Comparison of ENCODE assay signal across 8 cellular contexts in the genomic region with DNA sequence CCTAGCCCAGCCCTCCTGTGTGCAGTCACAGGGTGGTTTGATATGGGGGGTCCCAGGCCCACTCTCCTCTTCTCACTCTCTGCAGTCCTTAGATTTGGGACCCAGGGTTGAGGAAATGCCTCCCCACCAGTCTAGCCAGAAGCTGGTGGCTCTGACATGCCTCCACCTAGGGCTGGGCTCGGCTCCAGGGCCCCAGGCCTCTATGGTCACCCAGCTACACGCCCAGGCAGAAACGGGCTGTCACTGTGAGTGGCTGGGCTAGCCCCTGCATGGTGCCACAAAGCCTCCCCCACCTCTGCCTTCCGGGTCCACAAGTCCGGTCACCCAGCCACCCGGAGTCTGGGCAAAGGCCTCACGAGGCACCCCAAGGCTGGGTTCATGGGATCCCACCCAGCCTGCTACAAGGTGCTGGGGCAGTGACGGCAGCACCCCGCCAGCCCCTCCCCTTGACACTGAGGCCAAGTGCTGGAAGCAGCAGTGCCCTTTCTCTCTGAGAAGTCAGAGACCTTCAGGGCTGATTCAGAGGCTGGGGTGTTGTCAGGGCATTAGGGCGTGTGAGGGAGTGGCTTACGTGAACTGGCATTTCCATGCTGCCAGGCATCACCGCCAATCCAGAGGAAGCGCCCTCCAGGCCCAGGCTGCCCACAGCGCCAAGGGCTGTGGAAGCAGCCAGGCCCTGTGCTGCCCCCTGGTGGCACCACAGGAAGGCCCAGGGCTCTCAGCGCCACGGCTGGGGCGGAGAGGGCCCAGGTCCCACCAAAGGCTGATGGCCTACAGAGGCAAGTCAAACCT. TPM values are rescaled to one million over a fixed set of nuclear protein-coding genes. Genes with fewer than 3 reads are reported as not detected.
DNase-seq lines count a peak whose midpoint lies in the region; ATAC-seq and TF ChIP-seq lines count a peak whose summit lies in the region.

No MANE protein-coding gene starts in this region.

- peak overlapping the region; percentile 94 for H3K4me3 Mint-ChIP-seq in activated T-helper 17 cell treated with anti-CD3 and anti-CD28 coated beads, Interleukin-2, amount 50 U/mL, for 72 hours
- peak overlapping the region; percentile 86 to 95 (median 91) for H3K4me3 Mint-ChIP-seq in naive thymus-derived CD8-positive, alpha-beta T cell
- peak overlapping the region; percentile 96 for H3K4me3 Mint-ChIP-seq in stimulated activated effector memory CD8-positive, alpha-beta T cell treated with anti-CD3 and anti-CD28 coated beads, Interleukin-12 subunit alpha, Interleukin-12 subunit beta, amount 100 ng/mL, for 72 hours

- H3K27ac ChIP-seq in Karpas-422 (ENCODE audit: low read length) (peak overlapping the region; percentile 72), fibroblast of lung (ENCODE audit: insufficient read depth, low read length) (peak overlapping the region; percentile 92)

- H3K27me3 Mint-ChIP-seq in activated T-helper 17 cell treated with anti-CD3 and anti-CD28 coated beads, Interleukin-2, amount 50 U/mL, for 72 hours, result no peaks in the 10 kb centered on the region
- H3K27me3 Mint-ChIP-seq in naive thymus-derived CD8-positive, alpha-beta T cell, result peaks cover 0 to 2% (median 0%) of the 10 kb centered on the region in 5 donors

- peaks cover 20% of the 10 kb centered on the region for H3K36me3 ChIP-seq in Karpas-422 (ENCODE audit: insufficient read depth, low read length)
- peaks cover 4% of the 10 kb centered on the region for H3K36me3 ChIP-seq in fibroblast of lung (ENCODE audit: control insufficient read depth, insufficient read depth, low read length)

- H3K4me3 ChIP-seq in Karpas-422 (ENCODE audit: low read length) (peak overlapping the region; percentile 99), fibroblast of lung (replicated peaks in 1 of 4; ENCODE audit: control extremely low read depth in 1 of 4, insufficient read depth in 1 of 4, low read depth in 3 of 4, low read length in 4 of 4) (peak overlapping the region in 3 of 4 experiments; percentile 13 to 70 (median 37))

- H3K36me3 Mint-ChIP-seq in activated T-helper 17 cell treated with anti-CD3 and anti-CD28 coated beads, Interleukin-2, amount 50 U/mL, for 72 hours (ENCODE audit: low read depth), result peaks cover 71% of the 10 kb centered on the region
- H3K36me3 Mint-ChIP-seq in naive thymus-derived CD8-positive, alpha-beta T cell, result peaks cover 0 to 20% (median 0%) of the 10 kb centered on the region in 3 donors
- H3K36me3 Mint-ChIP-seq in stimulated activated effector memory CD8-positive, alpha-beta T cell treated with anti-CD3 and anti-CD28 coated beads, Interleukin-12 subunit alpha, Interleukin-12 subunit beta, amount 100 ng/mL, for 72 hours, result peaks cover 82% of the 10 kb centered on the region

- peaks cover 25% of the 10 kb centered on the region for H3K4me1 Mint-ChIP-seq in activated T-helper 17 cell treated with anti-CD3 and anti-CD28 coated beads, Interleukin-2, amount 50 U/mL, for 72 hours
- H3K4me1 Mint-ChIP-seq in naive thymus-derived CD8-positive, alpha-beta T cell, result peaks cover 33 to 59% (median 53%) of the 10 kb centered on the region in 4 donors
- H3K4me1 Mint-ChIP-seq in stimulated activated effector memory CD8-positive, alpha-beta T cell treated with anti-CD3 and anti-CD28 coated beads, Interleukin-12 subunit alpha, Interleukin-12 subunit beta, amount 100 ng/mL, for 72 hours, result peaks cover 55% of the 10 kb centered on the region

- H3K27ac Mint-ChIP-seq in activated T-helper 17 cell treated with anti-CD3 and anti-CD28 coated beads, Interleukin-2, amount 50 U/mL, for 72 hours, result peak overlapping the region; percentile 98
- H3K27ac Mint-ChIP-seq in naive thymus-derived CD8-positive, alpha-beta T cell, result peak overlapping the region; percentile 92 to 99 (median 96)
- H3K27ac Mint-ChIP-seq in stimulated activated effector memory CD8-positive, alpha-beta T cell treated with anti-CD3 and anti-CD28 coated beads, Interleukin-12 subunit alpha, Interleukin-12 subunit beta, amount 100 ng/mL, for 72 hours, result peak overlapping the region; percentile 96

- H3K4me1 ChIP-seq in Karpas-422 (ENCODE audit: low read length) (peaks cover 49% of the 10 kb centered on the region), fibroblast of lung (ENCODE audit: control insufficient read depth, extremely low read depth, insufficient read depth, low read length) (peaks cover 11% of the 10 kb centered on the region)

- no peak overlapping the region for H2AFZ ChIP-seq in Karpas-422 (ENCODE audit: low read length)
- no peak overlapping the region for H2AFZ ChIP-seq in fibroblast of lung (ENCODE audit: low read length)

- peaks cover 42% of the 10 kb centered on the region for H3K79me2 ChIP-seq in Karpas-422 (ENCODE audit: low read length)
- H3K79me2 ChIP-seq in fibroblast of lung (ENCODE audit: control insufficient read depth, insufficient read depth, low read length), result no peaks in the 10 kb centered on the region

- DNase-seq in GM10266 (ENCODE audit: extremely low spot score) (peak; percentile 89), Karpas-422 (peak; percentile 96), RPMI8226 (peak; percentile 99), fibroblast of lung (ENCODE audit: low read depth in 2 of 2) (peak; percentile 79 to 88)
- DNase-seq in naive thymus-derived CD8-positive, alpha-beta T cell, result peak; percentile 84 to 94 (median 89)
- DNase-seq in stimulated activated effector memory CD8-positive, alpha-beta T cell treated with anti-CD3 and anti-CD28 coated beads, Interleukin-12 subunit alpha, Interleukin-12 subunit beta, amount 100 ng/mL, for 72 hours (ENCODE audit: low spot score in 2 of 2), result peak; percentile 90 to 95

- no peaks in the 10 kb centered on the region for H3K9me2 ChIP-seq in Karpas-422 (replicated peaks; ENCODE audit: insufficient read depth, low read length)

- H3K4me2 ChIP-seq in Karpas-422 (ENCODE audit: low read depth, low read length, poor library complexity, severe bottlenecking) (peak overlapping the region; percentile 99), fibroblast of lung (ENCODE audit: extremely low read depth, insufficient read depth, low read length) (peak overlapping the region; percentile 63)

- H3K9ac ChIP-seq in Karpas-422 (ENCODE audit: low read length) (peak overlapping the region; percentile 95), fibroblast of lung (ENCODE audit: insufficient read depth, low read length) (peak overlapping the region; percentile 70)

- H4K20me1 ChIP-seq in Karpas-422 (ENCODE audit: insufficient read depth, low read depth, low read length), result peaks cover 22% of the 10 kb centered on the region
- no peaks in the 10 kb centered on the region for H4K20me1 ChIP-seq in fibroblast of lung (ENCODE audit: control insufficient read depth, extremely low read depth, insufficient read depth, low read length)

- peak; percentile 67 for ATAC-seq in activated T-helper 17 cell treated with anti-CD3 and anti-CD28 coated beads, Interleukin-2, amount 50 U/mL, for 72 hours (replicated peaks)
- peak; percentile 45 to 50 for ATAC-seq in naive thymus-derived CD8-positive, alpha-beta T cell
- ATAC-seq in stimulated activated effector memory CD8-positive, alpha-beta T cell treated with anti-CD3 and anti-CD28 coated beads, Interleukin-12 subunit alpha, Interleukin-12 subunit beta, amount 100 ng/mL, for 72 hours, result peak; percentile 72
- ATAC-seq in HG03521 (IDR thresholded peaks at IDR 0.05; ENCODE audit: unreplicated experiment), result no peak

- POLR2A ChIA-PET in naive thymus-derived CD8-positive, alpha-beta T cell (lab: Charles Lee), result interaction anchor here (0.5 to 8.8 kb wide), 27 partner anchors 10 to 162 kb away, joined by 3 to 118 read pairs (median 4); a partner anchor contains a TSS

- peak; percentile 98 for TF ChIP-seq CTCF in GM10266 (IDR thresholded peaks at IDR 0.05; ENCODE audit: control insufficient read depth, insufficient read depth, low read depth, missing control alignments)
- TF ChIP-seq CTCF in fibroblast of lung (conservative IDR thresholded peaks at IDR 0.05 in 1 of 2, IDR thresholded peaks at IDR 0.05 in 1 of 2; ENCODE audit: low read depth in 1 of 2, low read length in 2 of 2), result peak; percentile 86 to 91

- H3K27me3 ChIP-seq in Karpas-422 (ENCODE audit: low read length) (no peaks in the 10 kb centered on the region), fibroblast of lung (ENCODE audit: control insufficient read depth, insufficient read depth, low read length) (no peaks in the 10 kb centered on the region)

- H3K9me3 Mint-ChIP-seq in activated T-helper 17 cell treated with anti-CD3 and anti-CD28 coated beads, Interleukin-2, amount 50 U/mL, for 72 hours, result no peaks in the 10 kb centered on the region
- no peaks in the 10 kb centered on the region for H3K9me3 Mint-ChIP-seq in naive thymus-derived CD8-positive, alpha-beta T cell
- H3K9me3 Mint-ChIP-seq in stimulated activated effector memory CD8-positive, alpha-beta T cell treated with anti-CD3 and anti-CD28 coated beads, Interleukin-12 subunit alpha, Interleukin-12 subunit beta, amount 100 ng/mL, for 72 hours, result no peaks in the 10 kb centered on the region

- H3K9me3 ChIP-seq in Karpas-422 (ENCODE audit: low read length), result no peaks in the 10 kb centered on the region
- no peaks in the 10 kb centered on the region for H3K9me3 ChIP-seq in fibroblast of lung (ENCODE audit: control insufficient read depth, insufficient read depth, low read depth, low read length)

RNA-seq across cellular contexts. Expression of a gene that starts 0.6 kb away (rescaled TPM):
- 79.6 and 149 TPM in 2 replicates for total RNA-seq in Karpas-422 (2014; rRNA removed; shearing (Covaris generic); ENCODE audit: low replicate concordance)
- total RNA-seq in activated T-helper 17 cell treated with anti-CD3 and anti-CD28 coated beads, Interleukin-2, amount 50 U/mL, for 72 hours, result 100 to 1,000 TPM in 1 of 2 donors, 10 to 100 TPM in 1; 97.9 to 111 TPM
- 7.4 and 10.2 TPM in 2 replicates for total RNA-seq in fibroblast of lung
- polyA plus RNA-seq in fibroblast of lung, result 4.7 TPM in 2 replicates
- polyA plus RNA-seq in fibroblast of lung (2012), result 10.2 and 11.7 TPM in 2 replicates
- polyA minus RNA-seq in fibroblast of lung (ENCODE audit: low replicate concordance), result 30.1 and 39.1 TPM in 2 replicates
- 100 to 1,000 TPM; 118 to 120 TPM for total RNA-seq in naive thymus-derived CD8-positive, alpha-beta T cell
- polyA plus RNA-seq in naive thymus-derived CD8-positive, alpha-beta T cell, result 10 to 100 TPM; 13.8 to 36.5 (median 15.9) TPM

RNA-seq across cellular contexts. Expression of a gene that starts 2.2 kb away (rescaled TPM):
- 91.5 and 106 TPM in 2 replicates for total RNA-seq in Karpas-422 (2014; rRNA removed; shearing (Covaris generic); ENCODE audit: low replicate concordance)
- 10 to 100 TPM; 65.0 to 71.7 TPM for total RNA-seq in activated T-helper 17 cell treated with anti-CD3 and anti-CD28 coated beads, Interleukin-2, amount 50 U/mL, for 72 hours
- 6.4 and 7.8 TPM in 2 replicates for total RNA-seq in fibroblast of lung
- polyA plus RNA-seq in fibroblast of lung, result 19.0 and 30.9 TPM in 2 replicates
- polyA plus RNA-seq in fibroblast of lung (2012), result 29.9 and 43.6 TPM in 2 replicates
- 74.5 and 81.5 TPM in 2 replicates for polyA minus RNA-seq in fibroblast of lung (ENCODE audit: low replicate concordance)
- total RNA-seq in naive thymus-derived CD8-positive, alpha-beta T cell, result 10 to 100 TPM; 41.8 to 46.4 TPM
- 10 to 100 TPM; 75.9 to 96.8 (median 79.5) TPM for polyA plus RNA-seq in naive thymus-derived CD8-positive, alpha-beta T cell

RNA-seq across cellular contexts. Expression of a gene that starts 17.4 kb away (rescaled TPM):
- total RNA-seq in Karpas-422 (2014; rRNA removed; shearing (Covaris generic); ENCODE audit: low replicate concordance), result not detected in 2 replicates
- total RNA-seq in activated T-helper 17 cell treated with anti-CD3 and anti-CD28 coated beads, Interleukin-2, amount 50 U/mL, for 72 hours, result not detected
- not detected in 2 replicates for total RNA-seq in fibroblast of lung
- not detected in 2 replicates for polyA plus RNA-seq in fibroblast of lung
- polyA plus RNA-seq in fibroblast of lung (2012), result not detected in 2 replicates
- not detected in 2 replicates for polyA minus RNA-seq in fibroblast of lung (ENCODE audit: low replicate concordance)
- not detected for total RNA-seq in naive thymus-derived CD8-positive, alpha-beta T cell
- not detected for polyA plus RNA-seq in naive thymus-derived CD8-positive, alpha-beta T cell

RNA-seq across cellular contexts. Expression of a gene that starts 23.0 kb away (rescaled TPM):
- total RNA-seq in Karpas-422 (2014; rRNA removed; shearing (Covaris generic); ENCODE audit: low replicate concordance), result 51.8 and 119 TPM in 2 replicates
- 100 to 1,000 TPM; 152 to 186 TPM for total RNA-seq in activated T-helper 17 cell treated with anti-CD3 and anti-CD28 coated beads, Interleukin-2, amount 50 U/mL, for 72 hours
- 117 and 128 TPM in 2 replicates for total RNA-seq in fibroblast of lung
- polyA plus RNA-seq in fibroblast of lung, result 52.3 and 53.7 TPM in 2 replicates
- 56.4 and 62.2 TPM in 2 replicates for polyA plus RNA-seq in fibroblast of lung (2012)
- polyA minus RNA-seq in fibroblast of lung (ENCODE audit: low replicate concordance), result 37.8 and 51.1 TPM in 2 replicates
- 100 to 1,000 TPM; 136 to 141 TPM for total RNA-seq in naive thymus-derived CD8-positive, alpha-beta T cell
- polyA plus RNA-seq in naive thymus-derived CD8-positive, alpha-beta T cell, result 100 to 1,000 TPM; 146 to 169 (median 146) TPM

RNA-seq across cellular contexts. Expression of a gene that starts 36.8 kb away (rescaled TPM):
- 69.7 and 99.7 TPM in 2 replicates for total RNA-seq in Karpas-422 (2014; rRNA removed; shearing (Covaris generic); ENCODE audit: low replicate concordance)
- 10 to 100 TPM; 30.0 to 83.0 TPM for total RNA-seq in activated T-helper 17 cell treated with anti-CD3 and anti-CD28 coated beads, Interleukin-2, amount 50 U/mL, for 72 hours
- total RNA-seq in fibroblast of lung, result 11.2 and 17.2 TPM in 2 replicates
- polyA plus RNA-seq in fibroblast of lung, result 16.5 and 22.0 TPM in 2 replicates
- polyA plus RNA-seq in fibroblast of lung (2012), result 25.6 and 30.0 TPM in 2 replicates
- 6.9 and 11.2 TPM in 2 replicates for polyA minus RNA-seq in fibroblast of lung (ENCODE audit: low replicate concordance)
- total RNA-seq in naive thymus-derived CD8-positive, alpha-beta T cell, result 100 to 1,000 TPM; 105 to 111 TPM
- 100 to 1,000 TPM; 128 to 148 (median 144) TPM for polyA plus RNA-seq in naive thymus-derived CD8-positive, alpha-beta T cell
